Comparison of ENCODE assay signal across 12 cellular contexts in the genomic region with DNA sequence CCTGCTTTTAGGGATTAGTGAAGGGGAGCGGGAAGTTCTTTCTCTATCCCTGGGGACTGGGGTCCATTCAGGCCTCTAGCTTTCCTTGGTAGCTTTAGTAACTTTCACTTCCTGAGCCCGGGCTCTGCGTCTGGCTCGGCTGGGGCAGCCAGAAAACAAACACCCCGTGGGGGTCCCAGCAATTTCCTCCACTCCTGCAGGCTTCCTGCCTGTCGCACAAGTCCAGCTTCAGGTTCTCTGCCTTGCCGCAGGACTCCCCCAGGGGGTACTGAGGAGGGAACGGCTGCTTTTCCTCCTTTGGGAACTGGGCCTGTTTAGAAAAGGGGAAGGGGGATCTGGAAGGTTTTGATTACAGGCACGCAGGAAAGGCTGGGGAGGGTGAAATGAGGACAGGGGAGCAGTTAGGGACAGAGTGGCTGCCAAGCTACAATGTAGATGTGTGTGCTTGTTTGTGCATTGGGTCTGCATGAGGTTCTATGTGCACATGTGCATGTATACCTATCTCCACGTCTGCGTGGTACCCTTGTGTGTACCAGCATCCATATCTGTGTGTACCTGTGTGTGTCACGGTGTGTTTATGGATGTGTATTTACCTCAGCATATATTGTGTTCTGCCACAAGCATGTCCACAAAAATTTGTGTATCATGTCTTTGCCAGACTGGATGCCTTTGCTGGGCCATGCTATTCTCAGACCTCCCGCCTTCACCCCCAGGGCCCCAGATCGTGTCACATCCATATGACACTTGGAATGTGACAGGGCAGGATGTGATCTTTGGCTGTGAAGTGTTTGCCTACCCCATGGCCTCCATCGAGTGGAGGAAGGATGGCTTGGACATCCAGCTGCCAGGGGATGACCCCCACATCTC. TPM values are rescaled to one million over a fixed set of nuclear protein-coding genes. Genes with fewer than 3 reads are reported as not detected.
DNase-seq lines count a peak whose midpoint lies in the region; ATAC-seq and TF ChIP-seq lines count a peak whose summit lies in the region.
"Had no signal": no experiment of that assay in that cellular context is flagged by ENCODE, and none has a peak within 500 bp of the region (broad histone marks: within the 10 kb centered on the region; RNA-seq: fewer than 3 reads in every experiment).

No MANE protein-coding gene starts in this region.

- 28 to 52% (median 35%) methylated on average over 12 to 15 of the region's 15 CpGs for WGBS in stomach, 5 donors

- no peak for ATAC-seq in activated naive CD4-positive, alpha-beta T cell treated with anti-CD3 and anti-CD28 coated beads, Interleukin-2, amount 50 U/mL, for 72 hours
- ATAC-seq in HG03025 (IDR thresholded peaks at IDR 0.05; ENCODE audit: low FRiP score, unreplicated experiment) = no peak

- H3K9me3 ChIP-seq in NT2/D1 (ENCODE audit: insufficient read depth, low read length) (no peaks in the 10 kb centered on the region; the same call in 1 of the 2 replicates), fibroblast of lung (ENCODE audit: control insufficient read depth, insufficient read depth, low read depth, low read length) (no peaks in the 10 kb centered on the region), stomach (no peaks in the 10 kb centered on the region)

- H3K27me3 ChIP-seq in NT2/D1 (ENCODE audit: insufficient read depth, insufficient read length) (peaks cover 53% of the 10 kb centered on the region), fibroblast of lung (ENCODE audit: control insufficient read depth, insufficient read depth, low read length) (no peaks in the 10 kb centered on the region), stomach (peaks cover 0 to 56% (median 4%) of the 10 kb centered on the region in 3 donors)

- H3K4me1 ChIP-seq in NT2/D1 (ENCODE audit: insufficient read depth, insufficient read length) = peaks cover 14% of the 10 kb centered on the region
- peaks cover 13% of the 10 kb centered on the region for H3K4me1 ChIP-seq in fibroblast of lung (ENCODE audit: control insufficient read depth, extremely low read depth, insufficient read depth, low read length)
- H3K4me1 ChIP-seq in stomach = peaks cover 45 to 81% (median 79%) of the 10 kb centered on the region in 4 donors

- peaks cover 37% of the 10 kb centered on the region for H3K4me1 Mint-ChIP-seq in activated naive CD4-positive, alpha-beta T cell treated with anti-CD3 and anti-CD28 coated beads, Interleukin-2, amount 50 U/mL, for 24 hours

- H3K79me2 ChIP-seq in fibroblast of lung (ENCODE audit: control insufficient read depth, insufficient read depth, low read length) = peaks cover 11% of the 10 kb centered on the region

- H3K9me3 Mint-ChIP-seq in activated naive CD4-positive, alpha-beta T cell treated with anti-CD3 and anti-CD28 coated beads, Interleukin-2, amount 50 U/mL, for 24 hours = no peaks in the 10 kb centered on the region
- no peaks in the 10 kb centered on the region for H3K9me3 Mint-ChIP-seq in activated naive CD4-positive, alpha-beta T cell treated with anti-CD3 and anti-CD28 coated beads, Interleukin-2, amount 50 U/mL, for 72 hours

- H3K36me3 ChIP-seq in NT2/D1 (ENCODE audit: insufficient read depth, insufficient read length, low read length) = no peaks in the 10 kb centered on the region
- H3K36me3 ChIP-seq in fibroblast of lung (ENCODE audit: control insufficient read depth, insufficient read depth, low read length) = no peaks in the 10 kb centered on the region
- H3K36me3 ChIP-seq in stomach = no peaks in the 10 kb centered on the region

- no peaks in the 10 kb centered on the region for H3K36me3 Mint-ChIP-seq in activated naive CD4-positive, alpha-beta T cell treated with anti-CD3 and anti-CD28 coated beads, Interleukin-2, amount 50 U/mL, for 24 hours
- H3K36me3 Mint-ChIP-seq in activated naive CD4-positive, alpha-beta T cell treated with anti-CD3 and anti-CD28 coated beads, Interleukin-2, amount 50 U/mL, for 72 hours = peaks cover 10 to 11% of the 10 kb centered on the region in 2 donors

- no peak overlapping the region for H3K27ac Mint-ChIP-seq in activated naive CD4-positive, alpha-beta T cell treated with anti-CD3 and anti-CD28 coated beads, Interleukin-2, amount 50 U/mL, for 24 hours
- no peak overlapping the region for H3K27ac Mint-ChIP-seq in activated naive CD4-positive, alpha-beta T cell treated with anti-CD3 and anti-CD28 coated beads, Interleukin-2, amount 50 U/mL, for 72 hours

- TF ChIP-seq CTCF in fibroblast of lung (conservative IDR thresholded peaks at IDR 0.05 in 1 of 2, IDR thresholded peaks at IDR 0.05 in 1 of 2; ENCODE audit: low read depth in 1 of 2, low read length in 2 of 2) = no peak
- no peak for TF ChIP-seq CTCF in stomach (IDR thresholded peaks at IDR 0.05)

- H3K27me3 Mint-ChIP-seq in activated naive CD4-positive, alpha-beta T cell treated with anti-CD3 and anti-CD28 coated beads, Interleukin-2, amount 50 U/mL, for 24 hours = peaks cover 24% of the 10 kb centered on the region

- H3K9ac ChIP-seq in NT2/D1 (ENCODE audit: insufficient read length, low read depth) (peak overlapping the region; percentile 17), fibroblast of lung (ENCODE audit: insufficient read depth, low read length) (no peak overlapping the region)
- H3K9ac ChIP-seq: KMS-11 had no signal

- no peak for TF ChIP-seq EP300 in stomach (IDR thresholded peaks at IDR 0.05)

- intact Hi-C loops in stomach (cut with DNase I; ENCODE audit: low total_unique reads) = no loop called here

- H3K4me3 ChIP-seq in NT2/D1 (ENCODE audit: insufficient read length, low read depth) (no peak overlapping the region), fibroblast of lung (replicated peaks in 1 of 4; ENCODE audit: control extremely low read depth in 1 of 4, insufficient read depth in 1 of 4, low read depth in 3 of 4, low read length in 4 of 4) (peak overlapping the region in 2 of 4 experiments; percentile 25 to 98), stomach (peak overlapping the region in 2 of 4 donors; percentile 63 to 64)

- H2AFZ ChIP-seq in fibroblast of lung (ENCODE audit: low read length) = no peak overlapping the region

- H3K4me3 Mint-ChIP-seq in activated naive CD4-positive, alpha-beta T cell treated with anti-CD3 and anti-CD28 coated beads, Interleukin-2, amount 50 U/mL, for 24 hours = peak overlapping the region; percentile 15

- no peak for TF ChIP-seq POLR2A in stomach (IDR thresholded peaks at IDR 0.05)

- no peak for DNase-seq in activated naive CD4-positive, alpha-beta T cell treated with anti-CD3 and anti-CD28 coated beads, Interleukin-2, amount 50 U/mL, for 72 hours (ENCODE audit: low spot score in 2 of 2)
- DNase-seq in NT2/D1 (ENCODE audit: low read depth, low spot score) (no peak), fibroblast of lung (ENCODE audit: low read depth in 2 of 2) (no peak), stomach (no peak), DMS114 treated with DMSO at 0.1 percent for 48 hours (lab: John Stamatoyannopoulos, UW; ENCODE audit: unreplicated experiment) (no peak), islet precursor cell (no peak)
- DNase-seq: activated effector memory CD4-positive, alpha-beta T cell treated with anti-CD3 and anti-CD28 coated beads, Interleukin-2, amount 50 U/mL, for 16 hours; cortex of kidney; NCI-H526 treated with DMSO at 0.1 percent for 48 hours had no signal

- no peak overlapping the region for H3K27ac ChIP-seq in fibroblast of lung (ENCODE audit: insufficient read depth, low read length)
- peak overlapping the region; percentile 93 to 100 (median 98) for H3K27ac ChIP-seq in stomach
- H3K27ac ChIP-seq: KMS-11 had no signal

- no peaks in the 10 kb centered on the region for H4K20me1 ChIP-seq in fibroblast of lung (ENCODE audit: control insufficient read depth, extremely low read depth, insufficient read depth, low read length)

- peak overlapping the region; percentile 77 for H3K4me2 ChIP-seq in fibroblast of lung (ENCODE audit: extremely low read depth, insufficient read depth, low read length)

RNA-seq across cellular contexts. Expression of a gene that starts 2.0 kb away (rescaled TPM):
- total RNA-seq in activated naive CD4-positive, alpha-beta T cell treated with anti-CD3 and anti-CD28 coated beads, Interleukin-2, amount 50 U/mL, for 72 hours = 1 to 10 TPM in 1 of 2 donors, under 1 TPM in 1; 0.60 to 1.3 TPM
- 14.4 and 19.8 TPM in 2 replicates for total RNA-seq in fibroblast of lung
- polyA plus RNA-seq in fibroblast of lung = 4.6 and 15.3 TPM in 2 replicates
- 6.7 and 26.3 TPM in 2 replicates for polyA plus RNA-seq in fibroblast of lung (2012)
- 17.1 and 35.7 TPM in 2 replicates for polyA minus RNA-seq in fibroblast of lung (ENCODE audit: low replicate concordance)
- 10 to 100 TPM in 2 of 5 donors, 1 to 10 TPM in 2, not detected in 1; 2.2 to 35.5 (median 14.8) TPM for total RNA-seq in stomach
- polyA plus RNA-seq in stomach = 10 to 100 TPM; 12.0 to 32.8 (median 12.0) TPM

RNA-seq across cellular contexts. Expression of a gene that starts 32.7 kb away (rescaled TPM):
- 10 to 100 TPM; 36.9 to 43.9 TPM for total RNA-seq in activated naive CD4-positive, alpha-beta T cell treated with anti-CD3 and anti-CD28 coated beads, Interleukin-2, amount 50 U/mL, for 72 hours
- 39.3 and 55.0 TPM in 2 replicates for total RNA-seq in fibroblast of lung
- polyA plus RNA-seq in fibroblast of lung = 79.3 and 90.9 TPM in 2 replicates
- 48.7 and 51.3 TPM in 2 replicates for polyA plus RNA-seq in fibroblast of lung (2012)
- polyA minus RNA-seq in fibroblast of lung (ENCODE audit: low replicate concordance) = 125 and 157 TPM in 2 replicates
- 10 to 100 TPM in 4 of 5 donors, 1 to 10 TPM in 1; 9.9 to 60.4 (median 37.9) TPM for total RNA-seq in stomach
- 10 to 100 TPM; 11.1 to 20.7 (median 20.5) TPM for polyA plus RNA-seq in stomach

RNA-seq across cellular contexts. Expression of a gene that starts 32.9 kb away (rescaled TPM):
- 1 to 10 TPM in 1 of 2 donors, under 1 TPM in 1; 0.80 to 1.3 TPM for total RNA-seq in activated naive CD4-positive, alpha-beta T cell treated with anti-CD3 and anti-CD28 coated beads, Interleukin-2, amount 50 U/mL, for 72 hours
- total RNA-seq in fibroblast of lung (1.3 TPM in 2 replicates), stomach (1 to 10 TPM in 1 of 5 donors, not detected in 4; 2.4 TPM)
- polyA plus RNA-seq in fibroblast of lung (0.42 and 0.50 TPM in 2 replicates), stomach (under 1 TPM; 0.20 to 0.76 (median 0.75) TPM)
- 1.0 and 1.4 TPM in 2 replicates for polyA plus RNA-seq in fibroblast of lung (2012)
- 0.08 TPM in 1 of 2 replicates, not detected in the other for polyA minus RNA-seq in fibroblast of lung (ENCODE audit: low replicate concordance)
